Comparison of ENCODE assay signal across 14 cellular contexts in the genomic region with DNA sequence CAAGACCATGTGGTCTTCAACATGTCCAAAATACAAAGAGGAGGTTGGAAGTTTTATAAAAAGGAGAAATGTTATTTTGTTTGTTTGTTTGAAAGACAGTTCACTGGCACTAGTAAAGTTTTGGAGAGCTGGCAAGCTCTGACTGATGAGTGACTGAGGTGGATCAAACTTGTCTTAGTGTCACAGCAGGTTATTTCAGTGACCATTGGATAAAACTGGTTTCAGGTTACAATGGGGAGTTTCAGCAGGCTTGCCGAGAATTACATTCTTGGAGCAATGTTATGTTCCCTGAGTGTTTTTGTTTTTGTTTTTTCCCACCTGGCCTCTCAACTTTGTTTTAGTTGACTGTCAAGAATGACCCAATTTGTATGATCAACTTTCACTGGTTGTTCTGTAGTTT.
A peak's percentile ranks its signal among the peaks of the same experiment; 100 is the strongest.
DNase-seq lines count a peak whose midpoint lies in the region; ATAC-seq, FAIRE-seq and TF ChIP-seq lines count a peak whose summit lies in the region.
"Had no signal": no experiment of that assay in that cellular context is flagged by ENCODE, and none has a peak within 500 bp of the region (broad histone marks: within the 10 kb centered on the region; RNA-seq: fewer than 3 reads in every experiment).

No MANE protein-coding gene starts in this region.

- H3K9me3 ChIP-seq in iPS-20b (ENCODE audit: insufficient read depth, low read depth, low read length) (0 out of 2 replicates have a peak, but pooled peaks cover 5% of the 10 kb centered on the region), OCI-LY7 (ENCODE audit: low read length) (peaks cover 16% of the 10 kb centered on the region; the same call in 1 of the 2 replicates), thyroid gland (no peaks in the 10 kb centered on the region)
- H3K9me3 ChIP-seq: BLaER1, Caco-2 had no signal

- H3K4me2 ChIP-seq in GM23338 (no peak overlapping the region), OCI-LY7 (ENCODE audit: low read length) (no peak overlapping the region)
- H3K4me2 ChIP-seq: BLaER1 had no signal

- 0 out of 2 replicates have a peak overlapping the region, but pooled peaks have one; percentile 2 for H2AFZ ChIP-seq in GM23338
- H2AFZ ChIP-seq in OCI-LY7 (ENCODE audit: low read length): no peak overlapping the region

- no peaks in the 10 kb centered on the region for H4K20me1 ChIP-seq in GM23338 (replicated peaks; ENCODE audit: insufficient read depth)
- no peaks in the 10 kb centered on the region for H4K20me1 ChIP-seq in OCI-LY7 (ENCODE audit: insufficient read depth, low read length)
- H4K20me1 ChIP-seq: BLaER1 had no signal

- POLR2A ChIA-PET in OCI-LY7 (lab: Charles Lee): interaction anchor here (0.7 kb wide), 1 partner anchor 9 kb away, joined by 3 read pairs; no protein-coding TSS in a partner anchor

- H3K36me3 ChIP-seq in GM23338 (ENCODE audit: insufficient read depth) (no peaks in the 10 kb centered on the region), iPS-20b (ENCODE audit: insufficient read depth, low read depth, low read length) (no peaks in the 10 kb centered on the region), OCI-LY7 (ENCODE audit: insufficient read depth, low read length) (peaks cover 6% of the 10 kb centered on the region; the same call in 1 of the 2 replicates), thyroid gland (no peaks in the 10 kb centered on the region)
- H3K36me3 ChIP-seq: BLaER1 had no signal

- H3K27ac ChIP-seq in GM23338 (ENCODE audit: low read depth) (no peak overlapping the region), iPS-20b (ENCODE audit: low read length) (no peak overlapping the region), OCI-LY7 (ENCODE audit: low read depth, low read length, poor library complexity, severe bottlenecking) (no peak overlapping the region), thyroid gland (no peak overlapping the region)
- H3K27ac ChIP-seq: 22Rv1, BLaER1 had no signal

- H3K27ac Mint-ChIP-seq in GM23338: peak overlapping the region; percentile 68
- H3K27ac Mint-ChIP-seq in nephron progenitor cell: peak overlapping the region; percentile 78
- H3K27ac Mint-ChIP-seq: CD8-positive, alpha-beta memory T cell had no signal

- intact Hi-C loops in OCI-LY7 (cut with micrococcal nuclease; ENCODE audit: unreplicated experiment) (no loop called here), thyroid gland (cut with DNase I) (no loop called here)

- H3K27me3 Mint-ChIP-seq in GM23338 (ENCODE audit: insufficient read depth, low read depth, poor library complexity) (no peaks in the 10 kb centered on the region), nephron progenitor cell (ENCODE audit: low read depth, poor library complexity) (no peaks in the 10 kb centered on the region)

- ATAC-seq in GM23338 (peak; percentile 71), HG02981 (IDR thresholded peaks at IDR 0.05; ENCODE audit: unreplicated experiment) (no peak)

- BruUV-seq in OCI-LY7 (replicated peaks; lab: Mats Ljungman, UMichigan): no TSS peak

- no peak overlapping the region for H3K9ac ChIP-seq in iPS-20b (ENCODE audit: low read depth, low read length)
- H3K9ac ChIP-seq: BLaER1 had no signal

- 45 to 58% methylated on average over 1 of the region's 1 CpG for WGBS in thyroid gland, 2 donors

- no peaks in the 10 kb centered on the region for H3K79me2 ChIP-seq in GM23338 (replicated peaks; ENCODE audit: insufficient read depth)
- H3K79me2 ChIP-seq in OCI-LY7 (ENCODE audit: insufficient read depth, low read depth, low read length): no peaks in the 10 kb centered on the region

- H3K36me3 Mint-ChIP-seq in GM23338 (ENCODE audit: low read depth) (no peaks in the 10 kb centered on the region), nephron progenitor cell (ENCODE audit: low read depth) (peaks cover 4% of the 10 kb centered on the region)

- H3K4me3 ChIP-seq in GM23338: no peak overlapping the region
- H3K4me3 ChIP-seq in iPS-20b (ENCODE audit: low read length): peak overlapping the region; percentile 10; the same call in 1 of the 2 replicates
- H3K4me3 ChIP-seq in OCI-LY7 (ENCODE audit: low read depth, low read length, poor library complexity, severe bottlenecking): no peak overlapping the region
- H3K4me3 ChIP-seq in thyroid gland (replicated peaks in 1 of 3): no peak overlapping the region
- H3K4me3 ChIP-seq: BLaER1 had no signal

- H3K27me3 ChIP-seq in GM23338 (ENCODE audit: insufficient read depth): no peaks in the 10 kb centered on the region
- no peaks in the 10 kb centered on the region for H3K27me3 ChIP-seq in iPS-20b (ENCODE audit: insufficient read depth, low read length)
- no peaks in the 10 kb centered on the region for H3K27me3 ChIP-seq in thyroid gland
- H3K27me3 ChIP-seq: BLaER1 had no signal

- no peak for TF ChIP-seq POLR2A in thyroid gland (IDR thresholded peaks at IDR 0.05)

- H3K4me3 Mint-ChIP-seq in GM23338 (no peak overlapping the region), nephron progenitor cell (no peak overlapping the region)
- H3K4me3 Mint-ChIP-seq: CD8-positive, alpha-beta memory T cell had no signal

- H3K9me2 ChIP-seq in GM23338 (ENCODE audit: insufficient read depth) (peaks cover 7% of the 10 kb centered on the region), OCI-LY7 (ENCODE audit: insufficient read depth, low read length) (no peaks in the 10 kb centered on the region)

- H3K9me3 Mint-ChIP-seq in GM23338: peaks cover 3% of the 10 kb centered on the region; the same call in 2 of the 3 replicates
- peaks cover 8% of the 10 kb centered on the region for H3K9me3 Mint-ChIP-seq in nephron progenitor cell

- DNase-seq in GM23338 (ENCODE audit: low spot score) (peak; percentile 53), nephron progenitor cell (no peak), OCI-LY7 (ENCODE audit: low spot score) (no peak), thyroid gland (no peak)
- no peak for DNase-seq in activated effector memory CD4-positive, alpha-beta T cell treated with anti-CD3 and anti-CD28 coated beads, Interleukin-2, amount 50 U/mL, for 16 hours
- DNase-seq: Caco-2; CD8-positive, alpha-beta memory T cell; GF-D8 had no signal

- no peaks in the 10 kb centered on the region for H3F3A ChIP-seq in GM23338 (replicated peaks; ENCODE audit: low read depth)

- H3K4me1 Mint-ChIP-seq in GM23338 (peaks cover 25% of the 10 kb centered on the region), nephron progenitor cell (peaks cover 15% of the 10 kb centered on the region)
- H3K4me1 Mint-ChIP-seq: CD8-positive, alpha-beta memory T cell had no signal

- FAIRE-seq in endometrium (lab: Jason Lieb, UNC): peak; percentile 88
- FAIRE-seq: H54 had no signal

- no peak for TF ChIP-seq CTCF in GM23338 (conservative IDR thresholded peaks at IDR 0.05; ENCODE audit: low read depth in 2 of 2)
- TF ChIP-seq CTCF in nephron progenitor cell (IDR thresholded peaks at IDR 0.05): no peak
- TF ChIP-seq CTCF in OCI-LY7 (conservative IDR thresholded peaks at IDR 0.05; ENCODE audit: low read length): no peak
- TF ChIP-seq CTCF in thyroid gland (IDR thresholded peaks at IDR 0.05): no peak

- CTCF ChIA-PET in OCI-LY7 (lab: Charles Lee; ENCODE audit: unreplicated experiment): no interaction called here

- peaks cover 23% of the 10 kb centered on the region for H3K4me1 ChIP-seq in GM23338 (ENCODE audit: insufficient read depth)
- H3K4me1 ChIP-seq in iPS-20b (ENCODE audit: insufficient read depth, low read length): peaks cover 13% of the 10 kb centered on the region; the same call in 1 of the 2 replicates
- H3K4me1 ChIP-seq in OCI-LY7 (ENCODE audit: insufficient read depth, low read length, poor library complexity, severe bottlenecking): peaks cover 5% of the 10 kb centered on the region
- H3K4me1 ChIP-seq in thyroid gland: no peaks in the 10 kb centered on the region
- H3K4me1 ChIP-seq: BLaER1, Caco-2 had no signal

TF ChIP-seq in GM23338, 12 proteins besides CTCF, POLR2A, EP300 and RAD21 (continues in another document):
- TF ChIP-seq, protein P1, sequence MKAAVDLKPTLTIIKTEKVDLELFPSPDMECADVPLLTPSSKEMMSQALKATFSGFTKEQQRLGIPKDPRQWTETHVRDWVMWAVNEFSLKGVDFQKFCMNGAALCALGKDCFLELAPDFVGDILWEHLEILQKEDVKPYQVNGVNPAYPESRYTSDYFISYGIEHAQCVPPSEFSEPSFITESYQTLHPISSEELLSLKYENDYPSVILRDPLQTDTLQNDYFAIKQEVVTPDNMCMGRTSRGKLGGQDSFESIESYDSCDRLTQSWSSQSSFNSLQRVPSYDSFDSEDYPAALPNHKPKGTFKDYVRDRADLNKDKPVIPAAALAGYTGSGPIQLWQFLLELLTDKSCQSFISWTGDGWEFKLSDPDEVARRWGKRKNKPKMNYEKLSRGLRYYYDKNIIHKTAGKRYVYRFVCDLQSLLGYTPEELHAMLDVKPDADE (IDR thresholded peaks at IDR 0.05): no peak
- no peak for TF ChIP-seq POLR2AphosphoS5 (IDR thresholded peaks at IDR 0.05; ENCODE audit: low read depth)
